ENCODE assay signal across 9 cellular contexts in the genomic region with DNA sequence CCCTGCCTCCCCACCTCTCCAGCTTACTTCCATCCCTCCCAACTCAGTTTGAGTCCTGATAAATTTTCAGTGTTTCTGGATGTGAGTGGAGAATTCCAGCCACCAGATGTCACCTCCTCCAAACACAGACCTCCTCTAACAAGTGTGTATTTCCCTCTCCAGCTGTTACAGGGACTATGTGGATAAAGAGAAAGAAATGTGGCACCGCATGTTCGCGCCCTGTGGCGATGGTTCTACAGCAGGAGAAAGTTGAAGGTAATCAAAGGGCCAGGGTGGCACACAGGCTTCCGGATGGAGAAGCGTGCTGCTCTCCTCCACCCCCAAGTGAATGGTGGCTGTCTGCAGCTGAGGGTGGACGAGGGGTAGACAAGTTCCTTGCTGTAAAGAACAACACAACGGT. TPM values are rescaled to one million over a fixed set of nuclear protein-coding genes. Genes with fewer than 3 reads are reported as not detected.
DNase-seq lines count a peak whose midpoint lies in the region; ATAC-seq and TF ChIP-seq lines count a peak whose summit lies in the region.
"Had no signal": no experiment of that assay in that cellular context is flagged by ENCODE, and none has a peak within 500 bp of the region (broad histone marks: within the 10 kb centered on the region; RNA-seq: fewer than 3 reads in every experiment).

No MANE protein-coding gene starts in this region.

- H3K79me2 ChIP-seq in Karpas-422 (ENCODE audit: low read length): no peaks in the 10 kb centered on the region

- no peak overlapping the region for H3K4me2 ChIP-seq in Karpas-422 (ENCODE audit: low read depth, low read length, poor library complexity, severe bottlenecking)

- no peaks in the 10 kb centered on the region for H3K27me3 ChIP-seq in upper lobe of right lung
- H3K27me3 ChIP-seq in Karpas-422 (ENCODE audit: low read length): no peaks in the 10 kb centered on the region
- H3K27me3 ChIP-seq: BLaER1 treated with 17β-estradiol and CSF1 and Interleukin-3, amounts not matched to agents 10 nM and 100 nM had no signal

- intact Hi-C loops in upper lobe of right lung (cut with DNase I): no loop called here

- H4K20me1 ChIP-seq in Karpas-422 (ENCODE audit: insufficient read depth, low read depth, low read length): no peaks in the 10 kb centered on the region
- H4K20me1 ChIP-seq: BLaER1 treated with 17β-estradiol and CSF1 and Interleukin-3, amounts not matched to agents 10 nM and 100 nM had no signal

- H3K9me3 ChIP-seq in upper lobe of right lung (no peaks in the 10 kb centered on the region), Karpas-422 (ENCODE audit: low read length) (no peaks in the 10 kb centered on the region)
- H3K9me3 ChIP-seq: BLaER1 treated with 17β-estradiol and CSF1 and Interleukin-3, amounts not matched to agents 10 nM and 100 nM had no signal

- no peaks in the 10 kb centered on the region for H3K36me3 ChIP-seq in upper lobe of right lung
- no peaks in the 10 kb centered on the region for H3K36me3 ChIP-seq in Karpas-422 (ENCODE audit: insufficient read depth, low read length)
- H3K36me3 ChIP-seq: BLaER1 treated with 17β-estradiol and CSF1 and Interleukin-3, amounts not matched to agents 10 nM and 100 nM had no signal

- H3K4me1 ChIP-seq in upper lobe of right lung (no peaks in the 10 kb centered on the region), Karpas-422 (ENCODE audit: low read length) (peaks cover 7% of the 10 kb centered on the region)

- TF ChIP-seq CTCF in astrocyte of the spinal cord (IDR thresholded peaks at IDR 0.05; ENCODE audit: low read depth, low read length): peak; percentile 67
- TF ChIP-seq CTCF in upper lobe of right lung (IDR thresholded peaks at IDR 0.05): peak; percentile 49

- H3K27ac ChIP-seq in upper lobe of right lung (no peak overlapping the region), Karpas-422 (ENCODE audit: low read length) (no peak overlapping the region)
- H3K27ac ChIP-seq: BLaER1 treated with 17β-estradiol and CSF1 and Interleukin-3, amounts not matched to agents 10 nM and 100 nM had no signal

- H3K4me3 ChIP-seq in astrocyte of the spinal cord (ENCODE audit: low read depth, low read length): no peak overlapping the region
- H3K4me3 ChIP-seq in upper lobe of right lung: no peak overlapping the region
- H3K4me3 ChIP-seq in Karpas-422 (ENCODE audit: low read length): no peak overlapping the region
- H3K4me3 ChIP-seq: BLaER1 treated with 17β-estradiol and CSF1 and Interleukin-3, amounts not matched to agents 10 nM and 100 nM had no signal

- no peak overlapping the region for H3K9ac ChIP-seq in Karpas-422 (ENCODE audit: low read length)
- H3K9ac ChIP-seq: BLaER1 treated with 17β-estradiol and CSF1 and Interleukin-3, amounts not matched to agents 10 nM and 100 nM had no signal

- DNase-seq in NCI-H1105 treated with DMSO at 0.1 percent for 48 hours (lab: John Stamatoyannopoulos, UW) (peak; percentile 20), NCI-H1105 (lab: John Stamatoyannopoulos, UW) (no peak), astrocyte of the spinal cord (ENCODE audit: low read depth, low spot score) (peak; percentile 60), left kidney (ENCODE audit: low read depth, low spot score) (peak; percentile 87), upper lobe of right lung (no peak), Karpas-422 (no peak)

- in situ Hi-C loops in astrocyte of the spinal cord (cut with HindIII; ENCODE audit: low sequenced_read_pairs): no loop called here

- peak; percentile 73 for ATAC-seq in upper lobe of right lung
- no peak for ATAC-seq in GM18498 (IDR thresholded peaks at IDR 0.05; ENCODE audit: unreplicated experiment)
- ATAC-seq in GM19463 (IDR thresholded peaks at IDR 0.05; ENCODE audit: unreplicated experiment): no peak

- no peak overlapping the region for H2AFZ ChIP-seq in Karpas-422 (ENCODE audit: low read length)

- H3K9me2 ChIP-seq in Karpas-422 (replicated peaks; ENCODE audit: insufficient read depth, low read length): no peaks in the 10 kb centered on the region

RNA-seq across cellular contexts. Expression of a gene that starts 14.7 kb away (rescaled TPM):
- total RNA-seq in upper lobe of right lung: not detected
- total RNA-seq in Karpas-422 (2014; rRNA removed; shearing (Covaris generic); ENCODE audit: low replicate concordance): not detected in 2 replicates

RNA-seq across cellular contexts. Expression of a gene that starts 14.8 kb away (rescaled TPM):
- 0.20 TPM for total RNA-seq in upper lobe of right lung
- not detected in 2 replicates for total RNA-seq in Karpas-422 (2014; rRNA removed; shearing (Covaris generic); ENCODE audit: low replicate concordance)

RNA-seq across cellular contexts. Expression of a gene that starts 34.0 kb away (rescaled TPM):
- total RNA-seq in upper lobe of right lung: 22.4 TPM
- total RNA-seq in Karpas-422 (2014; rRNA removed; shearing (Covaris generic); ENCODE audit: low replicate concordance): 31.6 and 39.4 TPM in 2 replicates

Comparison
In these comparisons a context has a peak if more than half of its experiments do, and no peak if none do; other contexts are left out.
1. DNase-seq: peak in NCI-H1105 treated with DMSO at 0.1 percent for 48 hours (single experiment), astrocyte of the spinal cord (single experiment) and left kidney (single experiment); none in NCI-H1105 (single experiment), upper lobe of right lung (single experiment) and Karpas-422 (single experiment).